In the genomic region with DNA sequence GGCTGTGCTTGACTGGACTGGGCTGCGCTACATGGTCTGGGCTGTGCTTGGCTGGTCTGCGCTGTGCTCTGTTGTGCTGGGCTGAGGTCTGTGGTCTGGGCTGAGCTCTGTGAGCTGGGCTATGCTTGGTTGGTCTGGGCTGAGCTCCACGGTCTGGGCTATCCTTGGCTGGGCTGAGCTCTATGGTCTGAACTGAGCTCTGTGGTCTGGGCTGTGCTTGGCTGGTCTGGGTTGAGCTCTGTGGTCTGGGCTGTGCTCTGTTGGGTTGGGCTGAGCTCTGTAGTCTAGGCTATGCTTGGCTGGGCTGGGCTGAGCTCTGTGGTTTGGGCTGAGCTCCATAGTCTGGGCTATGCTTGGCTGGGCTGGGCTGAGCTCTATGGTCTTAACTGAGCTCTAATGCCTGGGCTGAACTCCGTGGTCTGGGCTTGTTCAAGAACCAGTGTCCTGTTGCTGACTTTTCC, we compare ENCODE assay signal across 9 cellular contexts.
DNase-seq lines count a peak whose midpoint lies in the region; ATAC-seq, FAIRE-seq and TF ChIP-seq lines count a peak whose summit lies in the region.
"Had no signal": no experiment of that assay in that cellular context is flagged by ENCODE, and none has a peak within 500 bp of the region (broad histone marks: within the 10 kb centered on the region; RNA-seq: fewer than 3 reads in every experiment).

No MANE protein-coding gene starts in this region.

- no peaks in the 10 kb centered on the region for H3K36me3 Mint-ChIP-seq in Calu3 (ENCODE audit: insufficient read depth, unreplicated experiment)

- H3K27me3 Mint-ChIP-seq in Calu3 (ENCODE audit: unreplicated experiment): peaks cover 54% of the 10 kb centered on the region
- H3K27me3 Mint-ChIP-seq in stimulated activated naive CD8-positive, alpha-beta T cell treated with anti-CD3 and anti-CD28 coated beads, Interleukin-15, amount 100 ng/mL, for 72 hours: no peaks in the 10 kb centered on the region

- no peaks in the 10 kb centered on the region for H3K4me1 Mint-ChIP-seq in Calu3 (ENCODE audit: low read depth, unreplicated experiment)
- H3K4me1 Mint-ChIP-seq in stimulated activated naive CD8-positive, alpha-beta T cell treated with anti-CD3 and anti-CD28 coated beads, Interleukin-15, amount 100 ng/mL, for 72 hours: no peaks in the 10 kb centered on the region

- H3K4me2 ChIP-seq in OCI-LY7 (ENCODE audit: low read length): peak overlapping the region; percentile 75

- H3K4me3 ChIP-seq in OCI-LY7 (ENCODE audit: low read depth, low read length, poor library complexity, severe bottlenecking) (peak overlapping the region; percentile 51), fibroblast of villous mesenchyme (ENCODE audit: low read depth, low read length) (no peak overlapping the region)
- H3K4me3 ChIP-seq: lung had no signal

- CTCF ChIA-PET in Calu3 (lab: Charles Lee): interaction anchor here (0.6 to 1.1 kb wide), 4 partner anchors 12 to 26 kb away, joined by 3 read pairs; no protein-coding TSS in a partner anchor
- CTCF ChIA-PET in OCI-LY7 (lab: Charles Lee; ENCODE audit: unreplicated experiment): interaction anchor here (0.5 to 0.7 kb wide), 2 partner anchors 94 to 816 kb away, joined by 3 read pairs; no protein-coding TSS in a partner anchor

- POLR2A ChIA-PET in OCI-LY7 (lab: Charles Lee): interaction anchor here (0.9 to 1.3 kb wide), 4 partner anchors 18 to 119 kb away, joined by 3 read pairs; no protein-coding TSS in a partner anchor

- no peak overlapping the region for H3K27ac Mint-ChIP-seq in Calu3 (ENCODE audit: unreplicated experiment)
- H3K27ac Mint-ChIP-seq in stimulated activated naive CD8-positive, alpha-beta T cell treated with anti-CD3 and anti-CD28 coated beads, Interleukin-15, amount 100 ng/mL, for 72 hours: peak overlapping the region in 1 of 2 donors; percentile 32

- peak; percentile 21 for DNase-seq in Calu3
- peak; percentile 27 for DNase-seq in GM19239 (ENCODE audit: insufficient read length, low spot score)
- peak; percentile 96 for DNase-seq in OCI-LY7 (ENCODE audit: low spot score)
- DNase-seq in fibroblast of villous mesenchyme (ENCODE audit: low read depth): peak; percentile 25
- no peak for DNase-seq in stimulated activated naive CD8-positive, alpha-beta T cell treated with anti-CD3 and anti-CD28 coated beads, Interleukin-15, amount 100 ng/mL, for 72 hours
- no peak for DNase-seq in stimulated activated CD4-positive, alpha-beta T cell treated with anti-CD3 and anti-CD28 coated beads, Interleukin-1b, Interleukin-23, amount 100 ng/mL, for 48 hours
- DNase-seq in activated CD4-positive, alpha-beta T cell treated with anti-CD3 and anti-CD28 coated beads, Interleukin-2, amount 50 U/mL, for 4 hours: no peak

- peak; percentile 82 for FAIRE-seq in GM19239 (lab: Jason Lieb, UNC)

- no peaks in the 10 kb centered on the region for H3K9me3 Mint-ChIP-seq in Calu3 (ENCODE audit: low read depth, unreplicated experiment)
- H3K9me3 Mint-ChIP-seq in stimulated activated naive CD8-positive, alpha-beta T cell treated with anti-CD3 and anti-CD28 coated beads, Interleukin-15, amount 100 ng/mL, for 72 hours: no peaks in the 10 kb centered on the region

- H3K4me1 ChIP-seq in OCI-LY7 (ENCODE audit: insufficient read depth, low read length, poor library complexity, severe bottlenecking): peaks cover 42% of the 10 kb centered on the region

- peak overlapping the region; percentile 94 for H3K27ac ChIP-seq in OCI-LY7 (ENCODE audit: low read depth, low read length, poor library complexity, severe bottlenecking)

- no peaks in the 10 kb centered on the region for H3K36me3 ChIP-seq in OCI-LY7 (ENCODE audit: insufficient read depth, low read length)

- H3K4me3 Mint-ChIP-seq in Calu3 (ENCODE audit: low read depth, unreplicated experiment): no peak overlapping the region
- no peak overlapping the region for H3K4me3 Mint-ChIP-seq in stimulated activated naive CD8-positive, alpha-beta T cell treated with anti-CD3 and anti-CD28 coated beads, Interleukin-15, amount 100 ng/mL, for 72 hours

- TF ChIP-seq CTCF in Calu3 (IDR thresholded peaks at IDR 0.05; ENCODE audit: unreplicated experiment): no peak
- no peak for TF ChIP-seq CTCF in OCI-LY7 (conservative IDR thresholded peaks at IDR 0.05; ENCODE audit: low read length)
- TF ChIP-seq CTCF in fibroblast of villous mesenchyme (IDR thresholded peaks at IDR 0.05; ENCODE audit: insufficient read depth, low read depth, low read length): no peak

- no peaks in the 10 kb centered on the region for H3K79me2 ChIP-seq in OCI-LY7 (ENCODE audit: insufficient read depth, low read depth, low read length)

- H4K20me1 ChIP-seq in OCI-LY7 (ENCODE audit: insufficient read depth, low read length): no peaks in the 10 kb centered on the region

- H2AFZ ChIP-seq in OCI-LY7 (ENCODE audit: low read length): peak overlapping the region; percentile 84

- BruUV-seq in Calu3 (replicated peaks; lab: Mats Ljungman, UMichigan): no TSS peak
- BruUV-seq in OCI-LY7 (replicated peaks; lab: Mats Ljungman, UMichigan): no TSS peak

- ATAC-seq in HG03135 (IDR thresholded peaks at IDR 0.05; ENCODE audit: unreplicated experiment): peak; percentile 82
- peak; percentile 39 for ATAC-seq in stimulated activated naive CD8-positive, alpha-beta T cell treated with anti-CD3 and anti-CD28 coated beads, Interleukin-15, amount 100 ng/mL, for 72 hours

- H3K9me3 ChIP-seq in OCI-LY7 (ENCODE audit: low read length): peaks cover 20% of the 10 kb centered on the region

- no peaks in the 10 kb centered on the region for H3K9me2 ChIP-seq in OCI-LY7 (ENCODE audit: insufficient read depth, low read length)

- intact Hi-C loops in Calu3 (cut with micrococcal nuclease; ENCODE audit: unreplicated experiment): no loop called here
- intact Hi-C loops in OCI-LY7 (cut with micrococcal nuclease; ENCODE audit: unreplicated experiment): loop anchor here (1.0 kb wide), 1 partner anchor 120 kb away; no protein-coding TSS in a partner anchor

Comparison
In these comparisons a context has a peak if more than half of its experiments do, and no peak if none do; other contexts are left out.
1. DNase-seq: peak in Calu3 (single experiment), GM19239 (single experiment), OCI-LY7 (single experiment) and fibroblast of villous mesenchyme (single experiment); none in stimulated activated naive CD8-positive, alpha-beta T cell treated with anti-CD3 and anti-CD28 coated beads, Interleukin-15, amount 100 ng/mL, for 72 hours (0 of 2), stimulated activated CD4-positive, alpha-beta T cell treated with anti-CD3 and anti-CD28 coated beads, Interleukin-1b, Interleukin-23, amount 100 ng/mL, for 48 hours (single experiment) and activated CD4-positive, alpha-beta T cell treated with anti-CD3 and anti-CD28 coated beads, Interleukin-2, amount 50 U/mL, for 4 hours (0 of 2).